32 cellular contexts compared by ENCODE assay signal in the genomic region with DNA sequence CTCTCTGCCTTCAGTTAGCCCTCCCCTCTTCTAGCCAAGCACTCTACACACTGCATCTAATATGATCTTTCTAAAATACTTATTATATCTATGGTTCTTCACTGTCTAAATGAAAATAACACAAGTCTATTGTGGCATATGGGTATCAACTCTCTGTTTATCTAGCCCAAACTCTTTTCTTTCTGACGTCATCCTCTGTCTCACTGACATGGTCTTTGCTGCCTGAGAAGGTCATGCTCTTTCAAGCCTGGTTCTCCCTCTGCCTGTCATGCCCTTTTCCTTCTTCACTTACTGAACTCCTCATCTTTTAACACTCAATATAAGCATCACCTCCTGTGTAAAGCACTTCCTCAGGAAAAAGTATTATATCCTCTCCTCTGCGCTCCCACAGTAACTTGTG.
"Had no signal": no experiment of that assay in that cellular context is flagged by ENCODE, and none has a peak within 500 bp of the region (broad histone marks: within the 10 kb centered on the region; RNA-seq: fewer than 3 reads in every experiment).

No MANE protein-coding gene starts in this region.

- DNase-seq: activated effector memory CD4-positive, alpha-beta T cell treated with anti-CD3 and anti-CD28 coated beads, Interleukin-2, amount 50 U/mL, for 16 hours; activated effector memory CD4-positive, alpha-beta T cell treated with Interleukin-2 at 50 U/mL for 16 hours; activated gamma-delta T cell; activated gamma-delta T cell treated with Interleukin-2 at 50 U/mL for 16 hours; activated naive CD4-positive, alpha-beta T cell; activated naive CD4-positive, alpha-beta T cell treated with anti-CD3 and anti-CD28 coated beads for 36 hours; activated naive CD4-positive, alpha-beta T cell treated with anti-CD3 and anti-CD28 coated beads, Interleukin-2, amount 10 ng/mL, durations not matched to agents 7 days and 5 days; activated naive CD4-positive, alpha-beta T cell treated with anti-CD3 and anti-CD28 coated beads, Interleukin-2, amount 50 U/mL, for 16 hours; activated naive CD4-positive, alpha-beta T cell treated with Interleukin-2 at 50 U/mL for 16 hours; activated naive CD8-positive, alpha-beta T cell treated with anti-CD3 and anti-CD28 coated beads for 36 hours; activated naive CD8-positive, alpha-beta T cell treated with anti-CD3 and anti-CD28 coated beads, Interleukin-2, amount 10 ng/mL, durations not matched to agents 7 days and 5 days; activated naive CD8-positive, alpha-beta T cell treated with anti-CD3 and anti-CD28 coated beads, Interleukin-2, amount 50 U/mL, for 24 hours; activated T-cell treated with anti-CD3 and anti-CD28 coated beads, Interleukin-2, amount 50 U/mL, for 24 hours; activated T-cell treated with anti-CD3 and anti-CD28 coated beads, Interleukin-2, amount 50 U/mL, for 4 hours; activated T-cell treated with anti-CD3 and anti-CD28 coated beads, Interleukin-2, amount 50 U/mL, for 48 hours; activated T-cell treated with anti-CD3 and anti-CD28 coated beads, Interleukin-2, amount 50 U/mL, for 72 hours; adrenal gland; amniotic stem cell; amygdala; anterior cingulate cortex; aorta; body of pancreas; brain microvascular endothelial cell; caudate nucleus; central memory CD4-positive, alpha-beta T cell; cerebellar nuclear complex had no signal

- H3K27me3 ChIP-seq: adrenal gland, ascending aorta, body of pancreas, brain microvascular endothelial cell, breast epithelium, cardiac muscle cell had no signal

- H3K4me1 ChIP-seq: adrenal gland, ascending aorta, body of pancreas, breast epithelium had no signal

- H3K36me3 ChIP-seq: adrenal gland, ascending aorta, brain microvascular endothelial cell, breast epithelium, cardiac muscle cell had no signal

- FAIRE-seq: bronchial epithelial cell had no signal

- ATAC-seq: activated naive CD4-positive, alpha-beta T cell treated with anti-CD3 and anti-CD28 coated beads, Interleukin-2, amount 50 U/mL, for 72 hours; activated naive CD8-positive, alpha-beta T cell treated with anti-CD3 and anti-CD28 coated beads, Interleukin-2, amount 50 U/mL, for 24 hours; activated T-cell treated with anti-CD3 and anti-CD28 coated beads, Interleukin-2, amount 50 U/mL, for 4 hours; activated T-cell treated with anti-CD3 and anti-CD28 coated beads, Interleukin-2, amount 50 U/mL, for 72 hours; activated T-helper 17 cell treated with anti-CD3 and anti-CD28 coated beads, Interleukin-2, amount 50 U/mL, for 72 hours; body of pancreas had no signal

- H3K9me3 ChIP-seq: adrenal gland, ascending aorta, body of pancreas had no signal

- H3K27ac ChIP-seq: adrenal gland, ascending aorta, body of pancreas, brain microvascular endothelial cell, breast epithelium, cardiac muscle cell had no signal

- H3K4me3 ChIP-seq: adrenal gland, ascending aorta, body of pancreas, breast epithelium, cardiac muscle cell had no signal
